Comparison of ENCODE assay signal across 8 cellular contexts in genomic region chr17:68263111-68263681, GRCh38. TPM values are rescaled to one million over a fixed set of nuclear protein-coding genes. Genes with fewer than 3 reads are reported as not detected.
DNase-seq lines count a peak whose midpoint lies in the region; ATAC-seq, FAIRE-seq and TF ChIP-seq lines count a peak whose summit lies in the region.
"Not testable (repeated sequence)": the region's sequence is repeated elsewhere in the genome, so short reads cannot be mapped to it uniquely, and the experiment has no call there.

No MANE protein-coding gene starts in this region.

- peak overlapping the region; percentile 10; the same call in 1 of the 2 replicates for H3K14ac ChIP-seq in IMR-90 (replicated peaks; ENCODE audit: low read depth, low read length)

- not testable (repeated sequence) for H2BK15ac ChIP-seq in IMR-90 (ENCODE audit: low read depth, low read length)

- H3K27ac ChIP-seq in IMR-90 (ENCODE audit: insufficient read depth, low read length); endothelial cell of umbilical vein (ENCODE audit: insufficient read depth, low read depth, low read length); right lobe of liver: not testable (repeated sequence)

- H3K27me3 Mint-ChIP-seq in activated CD4-positive, alpha-beta T cell treated with anti-CD3 and anti-CD28 coated beads, Interleukin-2, amount 10 ng/mL, durations not matched to agents 24 days and 14 days: not testable (repeated sequence)

- H2BK120ac ChIP-seq in IMR-90 (ENCODE audit: low read depth, low read length): not testable (repeated sequence)

- H2AFZ ChIP-seq in IMR-90 (replicated peaks; ENCODE audit: low read length, poor library complexity); endothelial cell of umbilical vein (ENCODE audit: low read depth, low read length): not testable (repeated sequence)

- dilution Hi-C loops in IMR-90 (cut with HindIII; ENCODE audit: low sequenced_read_pairs, unreplicated experiment); endothelial cell of umbilical vein (cut with MboI; ENCODE audit: extremely low pct_ligation_motif_present, low sequenced_read_pairs): not testable (repeated sequence)

- H3K4me1 ChIP-seq in IMR-90 (ENCODE audit: control insufficient read depth, insufficient read depth, low read length): not testable (repeated sequence)
- H3K4me1 ChIP-seq in endothelial cell of umbilical vein (ENCODE audit: control insufficient read depth, extremely low read depth, insufficient read depth, low read length): peaks cover 11% of the 10 kb centered on the region
- H3K4me1 ChIP-seq in right lobe of liver: peaks cover 0 to 27% (median 9%) of the 10 kb centered on the region in 4 donors

- not testable (repeated sequence) for H3K9ac ChIP-seq in IMR-90 (ENCODE audit: low read depth, low read length); endothelial cell of umbilical vein (replicated peaks; ENCODE audit: extremely low read depth, insufficient read depth, low read length)

- not testable (repeated sequence) for H3K9me3 Mint-ChIP-seq in activated CD4-positive, alpha-beta T cell treated with anti-CD3 and anti-CD28 coated beads, Interleukin-2, amount 10 ng/mL, durations not matched to agents 24 days and 14 days; stimulated activated effector memory CD8-positive, alpha-beta T cell treated with anti-CD3 and anti-CD28 coated beads, Interleukin-12 subunit alpha, Interleukin-12 subunit beta, amount 100 ng/mL, for 72 hours

- peak overlapping the region; percentile 29 for H3K27ac Mint-ChIP-seq in activated CD4-positive, alpha-beta T cell treated with anti-CD3 and anti-CD28 coated beads, Interleukin-2, amount 10 ng/mL, durations not matched to agents 24 days and 14 days
- H3K27ac Mint-ChIP-seq in stimulated activated effector memory CD8-positive, alpha-beta T cell treated with anti-CD3 and anti-CD28 coated beads, Interleukin-12 subunit alpha, Interleukin-12 subunit beta, amount 100 ng/mL, for 72 hours: not testable (repeated sequence)

- not testable (repeated sequence) for H4K91ac ChIP-seq in IMR-90 (ENCODE audit: insufficient read depth, low read depth, low read length)

- H3K9me3 ChIP-seq in IMR-90 (ENCODE audit: control insufficient read depth, insufficient read depth, low read length); endothelial cell of umbilical vein (replicated peaks; ENCODE audit: control insufficient read depth, insufficient read depth, low read length); right lobe of liver: not testable (repeated sequence)

- peak; percentile 25 for DNase-seq in COLO829 (ENCODE audit: low spot score)
- peak; percentile 55 for DNase-seq in IMR-90
- peak; percentile 45 for DNase-seq in NCI-H774 (lab: John Stamatoyannopoulos, UW)
- peak; percentile 81 for DNase-seq in activated CD4-positive, alpha-beta T cell treated with anti-CD3 and anti-CD28 coated beads, Interleukin-2, amount 10 ng/mL, durations not matched to agents 24 days and 14 days
- DNase-seq in endothelial cell of umbilical vein (ENCODE audit: low read depth, low spot score): peak; percentile 63
- not testable (repeated sequence) for DNase-seq in right lobe of liver; stimulated activated effector memory CD8-positive, alpha-beta T cell treated with anti-CD3 and anti-CD28 coated beads, Interleukin-12 subunit alpha, Interleukin-12 subunit beta, amount 100 ng/mL, for 72 hours (ENCODE audit: low spot score in 2 of 2)

- CTCF ChIA-PET in IMR-90 (lab: Yijun Ruan, JAX) (interaction anchor here (0.6 to 3.8 kb wide), 3 partner anchors 136 to 174 kb away, joined by 3 to 34 read pairs (median 4); no protein-coding TSS in a partner anchor), endothelial cell of umbilical vein (lab: Charles Lee) (interaction anchor here (0.9 to 6.1 kb wide), 9 partner anchors 15 to 199 kb away, joined by 3 to 143 read pairs (median 5); partner anchors contain the start of gene AMZ2)

- not testable (repeated sequence) for H2AK9ac ChIP-seq in IMR-90 (replicated peaks; ENCODE audit: low read depth, low read length, poor library complexity)

- ATAC-seq in GM19467 (IDR thresholded peaks at IDR 0.05; ENCODE audit: unreplicated experiment) (peak; percentile 32), IMR-90 (ENCODE audit: low read depth) (peak; percentile 80), right lobe of liver (peak; percentile 70 to 82 (median 78))
- ATAC-seq in stimulated activated effector memory CD8-positive, alpha-beta T cell treated with anti-CD3 and anti-CD28 coated beads, Interleukin-12 subunit alpha, Interleukin-12 subunit beta, amount 100 ng/mL, for 72 hours: peak; percentile 61

- peaks cover 29% of the 10 kb centered on the region for H3K4me1 Mint-ChIP-seq in activated CD4-positive, alpha-beta T cell treated with anti-CD3 and anti-CD28 coated beads, Interleukin-2, amount 10 ng/mL, durations not matched to agents 24 days and 14 days
- peaks cover 53% of the 10 kb centered on the region for H3K4me1 Mint-ChIP-seq in stimulated activated effector memory CD8-positive, alpha-beta T cell treated with anti-CD3 and anti-CD28 coated beads, Interleukin-12 subunit alpha, Interleukin-12 subunit beta, amount 100 ng/mL, for 72 hours

- not testable (repeated sequence) for H3K36me3 ChIP-seq in IMR-90 (ENCODE audit: control insufficient read depth, insufficient read depth, low read length); endothelial cell of umbilical vein (ENCODE audit: control insufficient read depth in 2 of 2, extremely low read depth in 1 of 2, insufficient read depth in 2 of 2, low read length in 2 of 2); right lobe of liver

- BruUV-seq in IMR-90 (replicated peaks; lab: Mats Ljungman, UMichigan); endothelial cell of umbilical vein (replicated peaks; lab: Mats Ljungman, UMichigan): not testable (repeated sequence)

- not testable (repeated sequence) for H3K79me1 ChIP-seq in IMR-90 (ENCODE audit: low read depth in 1 of 2, low read length in 2 of 2)

- H3K4ac ChIP-seq in IMR-90 (ENCODE audit: low read depth, low read length): not testable (repeated sequence)

- H3K4me2 ChIP-seq in IMR-90 (ENCODE audit: low read depth, low read length); endothelial cell of umbilical vein (ENCODE audit: insufficient read depth, low read length): not testable (repeated sequence)

- H2BK20ac ChIP-seq in IMR-90 (ENCODE audit: low read depth, low read length): not testable (repeated sequence)

- FAIRE-seq in endothelial cell of umbilical vein (lab: Jason Lieb, UNC): peak; percentile 90

- not testable (repeated sequence) for H3K36me3 Mint-ChIP-seq in activated CD4-positive, alpha-beta T cell treated with anti-CD3 and anti-CD28 coated beads, Interleukin-2, amount 10 ng/mL, durations not matched to agents 24 days and 14 days (ENCODE audit: low read depth)
- peaks cover 11% of the 10 kb centered on the region for H3K36me3 Mint-ChIP-seq in stimulated activated effector memory CD8-positive, alpha-beta T cell treated with anti-CD3 and anti-CD28 coated beads, Interleukin-12 subunit alpha, Interleukin-12 subunit beta, amount 100 ng/mL, for 72 hours

- TF ChIP-seq POLR2A in IMR-90 (IDR thresholded peaks at IDR 0.05; ENCODE audit: low read depth, low read length); endothelial cell of umbilical vein (IDR thresholded peaks at IDR 0.05; ENCODE audit: low read depth, low read length); right lobe of liver (IDR thresholded peaks at IDR 0.05): not testable (repeated sequence)

- intact Hi-C loops in IMR-90 (cut with micrococcal nuclease) (loop anchor here (1.0 to 10.0 kb wide), 4 partner anchors 136 to 502 kb away; partner anchors contain the start of gene WIPI1), endothelial cell of umbilical vein (cut with micrococcal nuclease) (loop anchor here (1.0 to 5.0 kb wide), 5 partner anchors 91 to 499 kb away; no protein-coding TSS in a partner anchor), right lobe of liver (cut with DNase I) (loop anchor here (5.0 to 10.0 kb wide), 4 partner anchors 129 to 202 kb away; no protein-coding TSS in a partner anchor)
- intact Hi-C loops in activated CD4-positive, alpha-beta T cell treated with anti-CD3 and anti-CD28 coated beads, Interleukin-2, amount 10 ng/mL, durations not matched to agents 24 days and 14 days (cut with micrococcal nuclease): loop anchor here (1.0 kb wide), 2 partner anchors 173 to 200 kb away; no protein-coding TSS in a partner anchor

- H3K4me3 Mint-ChIP-seq in activated CD4-positive, alpha-beta T cell treated with anti-CD3 and anti-CD28 coated beads, Interleukin-2, amount 10 ng/mL, durations not matched to agents 24 days and 14 days; stimulated activated effector memory CD8-positive, alpha-beta T cell treated with anti-CD3 and anti-CD28 coated beads, Interleukin-12 subunit alpha, Interleukin-12 subunit beta, amount 100 ng/mL, for 72 hours: not testable (repeated sequence)

- H4K5ac ChIP-seq in IMR-90 (ENCODE audit: low read depth, low read length): peak overlapping the region; percentile 15; the same call in 1 of the 2 replicates

- peak overlapping the region; percentile 61 for H3K18ac ChIP-seq in IMR-90 (ENCODE audit: low read depth, low read length)

- TF ChIP-seq RAD21 in IMR-90 (IDR thresholded peaks at IDR 0.05; ENCODE audit: low read length): peak; percentile 73

- H3K56ac ChIP-seq in IMR-90 (ENCODE audit: extremely low read depth, insufficient read depth, low read length): not testable (repeated sequence)

- POLR2A ChIA-PET in IMR-90 (lab: Charles Lee; ENCODE audit: unreplicated experiment): not testable (repeated sequence)
- POLR2A ChIA-PET in endothelial cell of umbilical vein (lab: Charles Lee): interaction anchor here (1.3 kb wide), 1 partner anchor 136 kb away, joined by 3 read pairs; no protein-coding TSS in a partner anchor

- H3K9me1 ChIP-seq in IMR-90 (ENCODE audit: insufficient read depth, low read length); endothelial cell of umbilical vein (replicated peaks; ENCODE audit: control insufficient read depth, extremely low read depth, insufficient read depth, low read length): not testable (repeated sequence)

- WGBS in IMR-90 (ENCODE audit: extremely low coverage in 2 of 2, insufficient read length in 1 of 2), 2 experiments: 100% methylated on average over 1 of the region's 9 CpGs; no CpG with 5 or more reads in 1 of the 2 experiments
- WGBS in right lobe of liver (ENCODE audit: insufficient coverage, low coverage, low lambda C conversion rate, missing lambda C conversion rate): 0% methylated on average over 8 of the region's 9 CpGs

- not testable (repeated sequence) for H3K23ac ChIP-seq in IMR-90 (ENCODE audit: low read depth, low read length)

- not testable (repeated sequence) for H4K20me1 ChIP-seq in IMR-90 (ENCODE audit: insufficient read depth, low read length); endothelial cell of umbilical vein (replicated peaks; ENCODE audit: control insufficient read depth, extremely low read depth, insufficient read depth, low read length)

- H2AK5ac ChIP-seq in IMR-90 (ENCODE audit: low read depth, low read length): peak overlapping the region; percentile 1; the same call in 1 of the 2 replicates

- H2BK5ac ChIP-seq in IMR-90 (ENCODE audit: low read depth, low read length, poor library complexity, severe bottlenecking): not testable (repeated sequence)

- not testable (repeated sequence) for H3K4me3 ChIP-seq in IMR-90 (ENCODE audit: insufficient read depth, low read depth, low read length); endothelial cell of umbilical vein (replicated peaks in 1 of 3; ENCODE audit: insufficient read depth in 1 of 3, low read depth in 1 of 3, low read length in 3 of 3); right lobe of liver

- TF ChIP-seq CTCF in IMR-90 (conservative IDR thresholded peaks at IDR 0.05; ENCODE audit: low read depth, low read length) (peak; percentile 57), endothelial cell of umbilical vein (IDR thresholded peaks at IDR 0.05; ENCODE audit: extremely low read depth in 1 of 2, insufficient read depth in 1 of 2, low read depth in 1 of 2, low read length in 2 of 2) (peak; percentile 36 to 48), right lobe of liver (IDR thresholded peaks at IDR 0.05) (peak; percentile 26 to 60 (median 54))

- not testable (repeated sequence) for H3K27me3 ChIP-seq in IMR-90 (ENCODE audit: control insufficient read depth, insufficient read depth, low read length); endothelial cell of umbilical vein (ENCODE audit: control insufficient read depth in 2 of 2, insufficient read depth in 2 of 2, low read length in 2 of 2); right lobe of liver

- not testable (repeated sequence) for H3K79me2 ChIP-seq in endothelial cell of umbilical vein (ENCODE audit: control insufficient read depth, insufficient read depth, low read length)

- H4K8ac ChIP-seq in IMR-90 (ENCODE audit: low read depth in 2 of 2, low read length in 2 of 2): not testable (repeated sequence)

- in situ Hi-C loops in IMR-90 (cut with MboI; ENCODE audit: low sequenced_read_pairs): loop anchor here (5.0 to 25.0 kb wide), 3 partner anchors 139 to 499 kb away; no protein-coding TSS in a partner anchor

RNA-seq across cellular contexts. Expression of gene AMZ2, which starts 15.4 kb away (rescaled TPM):
- 90.2 and 100.0 TPM in 2 replicates for total RNA-seq in IMR-90 (2012; rRNA removed)
- 64.6 and 65.4 TPM in 2 replicates for polyA plus RNA-seq in IMR-90 (2012; rRNA removed)
- polyA plus RNA-seq in IMR-90 (2012; cell fraction: cytosol; rRNA removed): 27.6 and 52.7 TPM in 2 replicates
- polyA plus RNA-seq in IMR-90 (2012; cell fraction: nucleus; rRNA removed; ENCODE audit: low replicate concordance): 24.3 and 90.0 TPM in 2 replicates
- 75.8 and 77.5 TPM in 2 replicates for total RNA-seq in activated CD4-positive, alpha-beta T cell treated with anti-CD3 and anti-CD28 coated beads, Interleukin-2, amount 10 ng/mL, durations not matched to agents 24 days and 14 days
- total RNA-seq in endothelial cell of umbilical vein: 53.7 and 57.3 TPM in 2 replicates
- 37.0 and 46.7 TPM in 2 replicates for polyA plus RNA-seq in endothelial cell of umbilical vein
- 51.2 and 52.4 TPM in 2 replicates for polyA plus RNA-seq in endothelial cell of umbilical vein (2011; cell fraction: cytosol; rRNA removed)
- 52.2 and 59.6 TPM in 2 replicates for polyA plus RNA-seq in endothelial cell of umbilical vein (2011; cell fraction: nucleus; rRNA removed)
- polyA plus RNA-seq in endothelial cell of umbilical vein (2012): 78.2 and 107 TPM in 2 replicates
- polyA minus RNA-seq in endothelial cell of umbilical vein: 24.3 and 25.3 TPM in 2 replicates
- polyA minus RNA-seq in endothelial cell of umbilical vein (2011; cell fraction: cytosol; rRNA and poly(A)+ RNA removed): 18.4 TPM
- 20.9 and 22.9 TPM in 2 replicates for polyA minus RNA-seq in endothelial cell of umbilical vein (2011; cell fraction: nucleus; rRNA and poly(A)+ RNA removed)
- 10 to 100 TPM; 15.3 to 31.2 (median 18.2) TPM for total RNA-seq in right lobe of liver

RNA-seq across cellular contexts. Expression of gene SLC16A6, which starts 27.7 kb away (rescaled TPM):
- total RNA-seq in IMR-90 (2012; rRNA removed) (0.54 and 0.83 TPM in 2 replicates), endothelial cell of umbilical vein (0.74 and 0.91 TPM in 2 replicates), right lobe of liver (1 to 10 TPM in 1 of 6 experiments, under 1 TPM in 5; 0.19 to 1.2 (median 0.45) TPM)
- polyA plus RNA-seq in IMR-90 (2012; rRNA removed) (0.22 and 0.29 TPM in 2 replicates), endothelial cell of umbilical vein (0.60 and 0.65 TPM in 2 replicates)
- polyA plus RNA-seq in IMR-90 (2012; cell fraction: cytosol; rRNA removed): 0.07 and 0.28 TPM in 2 replicates
- 0.20 and 0.49 TPM in 2 replicates for polyA plus RNA-seq in IMR-90 (2012; cell fraction: nucleus; rRNA removed; ENCODE audit: low replicate concordance)
- total RNA-seq in activated CD4-positive, alpha-beta T cell treated with anti-CD3 and anti-CD28 coated beads, Interleukin-2, amount 10 ng/mL, durations not matched to agents 24 days and 14 days: 2.6 and 2.7 TPM in 2 replicates
- polyA plus RNA-seq in endothelial cell of umbilical vein (2011; cell fraction: cytosol; rRNA removed): 0.24 and 0.34 TPM in 2 replicates
- polyA plus RNA-seq in endothelial cell of umbilical vein (2011; cell fraction: nucleus; rRNA removed): 0.55 and 0.65 TPM in 2 replicates
- polyA plus RNA-seq in endothelial cell of umbilical vein (2012): 0.76 and 1.1 TPM in 2 replicates
- polyA minus RNA-seq in endothelial cell of umbilical vein: 2.0 and 2.2 TPM in 2 replicates
- 80.2 TPM for polyA minus RNA-seq in endothelial cell of umbilical vein (2011; cell fraction: cytosol; rRNA and poly(A)+ RNA removed)
- polyA minus RNA-seq in endothelial cell of umbilical vein (2011; cell fraction: nucleus; rRNA and poly(A)+ RNA removed): 0.67 and 1.2 TPM in 2 replicates

RNA-seq across cellular contexts. Expression of gene ARSG, which starts 28.1 kb away (rescaled TPM):
- total RNA-seq in IMR-90 (2012; rRNA removed): 2.9 and 3.1 TPM in 2 replicates
- polyA plus RNA-seq in IMR-90 (2012; rRNA removed): 2.5 and 3.0 TPM in 2 replicates
- 1.3 and 2.4 TPM in 2 replicates for polyA plus RNA-seq in IMR-90 (2012; cell fraction: cytosol; rRNA removed)
- 2.8 and 3.6 TPM in 2 replicates for polyA plus RNA-seq in IMR-90 (2012; cell fraction: nucleus; rRNA removed; ENCODE audit: low replicate concordance)
- 5.6 and 7.1 TPM in 2 replicates for total RNA-seq in activated CD4-positive, alpha-beta T cell treated with anti-CD3 and anti-CD28 coated beads, Interleukin-2, amount 10 ng/mL, durations not matched to agents 24 days and 14 days
- total RNA-seq in endothelial cell of umbilical vein: 5.1 and 7.0 TPM in 2 replicates
- 3.9 TPM in 2 replicates for polyA plus RNA-seq in endothelial cell of umbilical vein
- polyA plus RNA-seq in endothelial cell of umbilical vein (2011; cell fraction: cytosol; rRNA removed): 2.7 and 2.8 TPM in 2 replicates
- 6.0 and 6.1 TPM in 2 replicates for polyA plus RNA-seq in endothelial cell of umbilical vein (2011; cell fraction: nucleus; rRNA removed)
- polyA plus RNA-seq in endothelial cell of umbilical vein (2012): 3.1 and 3.8 TPM in 2 replicates
- 4.8 and 6.7 TPM in 2 replicates for polyA minus RNA-seq in endothelial cell of umbilical vein
- polyA minus RNA-seq in endothelial cell of umbilical vein (2011; cell fraction: cytosol; rRNA and poly(A)+ RNA removed): 9.7 TPM
- polyA minus RNA-seq in endothelial cell of umbilical vein (2011; cell fraction: nucleus; rRNA and poly(A)+ RNA removed): 4.3 and 7.6 TPM in 2 replicates
- total RNA-seq in right lobe of liver: 1 to 10 TPM; 1.2 to 3.3 (median 2.5) TPM
